In genomic region chrX:20140410-20140809, GRCh38 we compare ENCODE assay signal across 7 cellular contexts. TPM values are rescaled to one million over a fixed set of nuclear protein-coding genes. Genes with fewer than 3 reads are reported as not detected.
DNase-seq lines count a peak whose midpoint lies in the region; ATAC-seq and TF ChIP-seq lines count a peak whose summit lies in the region.

No MANE protein-coding gene starts in this region.

- no peaks in the 10 kb centered on the region for H3K27me3 ChIP-seq in HCT116 (ENCODE audit: insufficient read depth, low read length)

- no peak for TF ChIP-seq RAD21 in HCT116 (IDR thresholded peaks at IDR 0.05; ENCODE audit: low read depth)

- DNase-seq in HCT116 (ENCODE audit: low read depth, low spot score) (no peak), RPMI8226 (peak; percentile 9), fibroblast of mammary gland (ENCODE audit: low read depth) (no peak), D341Med (ENCODE audit: low spot score) (no peak)

- RAD21 ChIA-PET in HCT116 (lab: Charles Lee; ENCODE audit: low non-redundant PET in 1 of 2, low total read pairs in 2 of 2, uncharacterized antibody in 2 of 2, unreplicated experiment in 2 of 2), result no interaction called here

- peaks cover 58% of the 10 kb centered on the region for H3K79me2 ChIP-seq in HCT116 (ENCODE audit: insufficient read depth, low read length)

- CTCF ChIA-PET in HCT116 (lab: Charles Lee), result no interaction called here

- peaks cover 5 to 14% of the 10 kb centered on the region in 2 experiments; a peak in 3 of 4 replicates for H3K4me1 ChIP-seq in HCT116 (ENCODE audit: control insufficient read depth in 1 of 2, insufficient read depth in 2 of 2, low read length in 2 of 2)

- H2AFZ ChIP-seq in HCT116 (ENCODE audit: low read depth, low read length, poor library complexity, severe bottlenecking), result no peak overlapping the region

- peak overlapping the region; percentile 93 for H3K9ac ChIP-seq in HCT116 (ENCODE audit: low read length)

- ATAC-seq in HCT116 (no peak), HG03521 (IDR thresholded peaks at IDR 0.05; ENCODE audit: unreplicated experiment) (no peak), GM18520 (IDR thresholded peaks at IDR 0.05; ENCODE audit: unreplicated experiment) (no peak)

- intact Hi-C loops in HCT116 (cut with micrococcal nuclease), result no loop called here

- H3K27ac ChIP-seq in HCT116 (ENCODE audit: low read depth, low read length), result no peak overlapping the region
- peak overlapping the region in 9 of 21 experiments; percentile 14 to 97 (median 93) for H3K27ac ChIP-seq in skin epidermis

- peak overlapping the region; percentile 81 for H3K4me2 ChIP-seq in HCT116 (ENCODE audit: low read length)

- peaks cover 4 to 31% of the 10 kb centered on the region in 2 experiments for H3K36me3 ChIP-seq in HCT116 (ENCODE audit: control insufficient read depth in 1 of 2, insufficient read depth in 2 of 2, low read length in 2 of 2)

- no peak for TF ChIP-seq POLR2A in HCT116 (IDR thresholded peaks at IDR 0.05; ENCODE audit: borderline replicate concordance, extremely low read depth, insufficient read depth, insufficient read length)

- H3K9me2 ChIP-seq in HCT116 (ENCODE audit: insufficient read depth), result no peaks in the 10 kb centered on the region

- POLR2A ChIA-PET in HCT116 (lab: Charles Lee), result no interaction called here

- no peaks in the 10 kb centered on the region for H3K9me3 ChIP-seq in HCT116 (ENCODE audit: control insufficient read depth in 1 of 2, insufficient read depth in 1 of 2, low read depth in 1 of 2, low read length in 2 of 2)

- peaks cover 18% of the 10 kb centered on the region; the same call in 1 of the 2 replicates for H4K20me1 ChIP-seq in HCT116 (ENCODE audit: insufficient read depth)

- TF ChIP-seq CTCF in HCT116 (IDR thresholded peaks at IDR 0.05 in 2 of 3, conservative IDR thresholded peaks at IDR 0.05 in 1 of 3; ENCODE audit: borderline replicate concordance in 1 of 3, insufficient read depth in 1 of 3, low read depth in 2 of 3, low read length in 2 of 3) (no peak), fibroblast of mammary gland (conservative IDR thresholded peaks at IDR 0.05; ENCODE audit: control insufficient read depth, insufficient read depth, low read depth, low read length) (no peak)

- BruUV-seq in HCT116 (replicated peaks; lab: Mats Ljungman, UMichigan), result no TSS peak

- H3K4me3 ChIP-seq in HCT116 (replicated peaks in 1 of 2; ENCODE audit: low read depth in 1 of 2, low read length in 2 of 2) (peak overlapping the region; percentile 78 to 86), fibroblast of mammary gland (ENCODE audit: control insufficient read depth, low read depth, low read length) (peak overlapping the region; percentile 76), skin epidermis (peak overlapping the region; percentile 50 to 95 (median 70))

TF ChIP-seq in HCT116, 20 proteins besides CTCF, POLR2A, EP300 and RAD21:
- no peak for TF ChIP-seq ZNF274 (IDR thresholded peaks at IDR 0.05; ENCODE audit: low read depth, low read length)
- no peak for TF ChIP-seq EZH2 (IDR thresholded peaks at IDR 0.05)

RNA-seq across cellular contexts. Expression of gene EIF1AX, which starts 1.2 kb away (rescaled TPM):
- total RNA-seq in HCT116 (2021; ENCODE audit: unreplicated experiment), result 132 TPM
- 36.3 and 39.1 TPM in 2 replicates for polyA plus RNA-seq in HCT116 (2012)

RNA-seq across cellular contexts. Expression of gene MAP7D2, which starts 23.7 kb away (rescaled TPM):
- total RNA-seq in HCT116 (2021; ENCODE audit: unreplicated experiment), result 0.15 TPM
- 0.07 and 0.23 TPM in 2 replicates for polyA plus RNA-seq in HCT116 (2012)
